11 cellular contexts compared by ENCODE assay signal in genomic region chr4:169059294-169060201, GRCh38. TPM values are rescaled to one million over a fixed set of nuclear protein-coding genes. Genes with fewer than 3 reads are reported as not detected.
DNase-seq lines count a peak whose midpoint lies in the region; TF ChIP-seq lines count a peak whose summit lies in the region.
"Had no signal": no experiment of that assay in that cellular context is flagged by ENCODE, and none has a peak within 500 bp of the region (broad histone marks: within the 10 kb centered on the region; RNA-seq: fewer than 3 reads in every experiment).

No MANE protein-coding gene starts in this region.

- H3K36me3 ChIP-seq in Caco-2 (ENCODE audit: control insufficient read depth, insufficient read depth, low read length): no peaks in the 10 kb centered on the region
- H3K36me3 ChIP-seq: HAP-1, pancreas had no signal

- BruUV-seq in Caco-2 (replicated peaks; lab: Mats Ljungman, UMichigan): no TSS peak

- POLR2A ChIA-PET in Caco-2 (lab: Charles Lee): no interaction called here
- POLR2A ChIA-PET in activated CD4-positive, alpha-beta memory T cell treated with anti-CD3 and anti-CD28 coated beads, Interleukin-2, amount 10 ng/mL, durations not matched to agents 7 days and 5 days (lab: Charles Lee): no interaction called here

- CTCF ChIA-PET in Caco-2 (lab: Charles Lee): no interaction called here
- CTCF ChIA-PET in activated CD4-positive, alpha-beta memory T cell treated with anti-CD3 and anti-CD28 coated beads, Interleukin-2, amount 10 ng/mL, durations not matched to agents 7 days and 5 days (lab: Charles Lee): no interaction called here

- peak; percentile 48 for DNase-seq in EH (ENCODE audit: low read depth)
- no peak for DNase-seq in coronary artery (ENCODE audit: low spot score)
- peak; percentile 20 for DNase-seq in inferior parietal cortex (ENCODE audit: extremely low spot score)
- DNase-seq in H4 (ENCODE audit: low spot score): no peak
- DNase-seq in Caco-2: no peak
- DNase-seq in NCI-H2196 (lab: John Stamatoyannopoulos, UW; ENCODE audit: unreplicated experiment): no peak
- DNase-seq in activated CD4-positive, alpha-beta memory T cell treated with anti-CD3 and anti-CD28 coated beads, Interleukin-2, amount 10 ng/mL, durations not matched to agents 7 days and 5 days: no peak
- DNase-seq: NCI-H446 treated with DMSO at 0.1 percent for 48 hours, pancreas had no signal

- peaks cover 1% of the 10 kb centered on the region for H3K4me1 Mint-ChIP-seq in Caco-2 (ENCODE audit: low read depth, unreplicated experiment)
- H3K4me1 Mint-ChIP-seq in activated CD4-positive, alpha-beta memory T cell treated with anti-CD3 and anti-CD28 coated beads, Interleukin-2, amount 10 ng/mL, durations not matched to agents 7 days and 5 days: no peaks in the 10 kb centered on the region

- no peaks in the 10 kb centered on the region for H3K9me3 Mint-ChIP-seq in Caco-2 (ENCODE audit: unreplicated experiment)
- no peaks in the 10 kb centered on the region for H3K9me3 Mint-ChIP-seq in activated CD4-positive, alpha-beta memory T cell treated with anti-CD3 and anti-CD28 coated beads, Interleukin-2, amount 10 ng/mL, durations not matched to agents 7 days and 5 days

- intact Hi-C loops in Caco-2 (cut with micrococcal nuclease; ENCODE audit: unreplicated experiment): no loop called here

- H3K36me3 Mint-ChIP-seq in Caco-2 (ENCODE audit: insufficient read depth, unreplicated experiment): no peaks in the 10 kb centered on the region
- H3K36me3 Mint-ChIP-seq in activated CD4-positive, alpha-beta memory T cell treated with anti-CD3 and anti-CD28 coated beads, Interleukin-2, amount 10 ng/mL, durations not matched to agents 7 days and 5 days (ENCODE audit: low read depth): no peaks in the 10 kb centered on the region

- no peaks in the 10 kb centered on the region for H3K9me3 ChIP-seq in Caco-2
- H3K9me3 ChIP-seq: HAP-1, pancreas had no signal

- TF ChIP-seq CTCF in coronary artery (IDR thresholded peaks at IDR 0.05) (no peak), Caco-2 (IDR thresholded peaks at IDR 0.05; ENCODE audit: insufficient read depth in 1 of 2, low read depth in 1 of 2, low read length in 1 of 2, severe bottlenecking in 1 of 2, unreplicated experiment in 1 of 2) (no peak)

- no peaks in the 10 kb centered on the region for H3K27me3 Mint-ChIP-seq in Caco-2 (ENCODE audit: insufficient read depth, unreplicated experiment)
- peaks cover 5% of the 10 kb centered on the region for H3K27me3 Mint-ChIP-seq in activated CD4-positive, alpha-beta memory T cell treated with anti-CD3 and anti-CD28 coated beads, Interleukin-2, amount 10 ng/mL, durations not matched to agents 7 days and 5 days

- H3K4me3 ChIP-seq in coronary artery (peak overlapping the region; percentile 22), skin epidermis (peak overlapping the region in 1 of 7 experiments; percentile 8), Caco-2 (ENCODE audit: low read depth, low read length) (no peak overlapping the region)
- H3K4me3 ChIP-seq: HAP-1, pancreas had no signal

- H3K4me3 Mint-ChIP-seq in Caco-2 (ENCODE audit: unreplicated experiment): no peak overlapping the region
- H3K4me3 Mint-ChIP-seq in activated CD4-positive, alpha-beta memory T cell treated with anti-CD3 and anti-CD28 coated beads, Interleukin-2, amount 10 ng/mL, durations not matched to agents 7 days and 5 days: no peak overlapping the region

- H3K27ac Mint-ChIP-seq in Caco-2 (ENCODE audit: unreplicated experiment): no peak overlapping the region
- H3K27ac Mint-ChIP-seq in activated CD4-positive, alpha-beta memory T cell treated with anti-CD3 and anti-CD28 coated beads, Interleukin-2, amount 10 ng/mL, durations not matched to agents 7 days and 5 days: no peak overlapping the region

- no peaks in the 10 kb centered on the region for H3K27me3 ChIP-seq in Caco-2 (replicated peaks; ENCODE audit: control insufficient read depth, insufficient read depth, low read length)
- H3K27me3 ChIP-seq: pancreas had no signal

- no peaks in the 10 kb centered on the region for H3K4me1 ChIP-seq in Caco-2
- H3K4me1 ChIP-seq: HAP-1 had no signal

- H3K27ac ChIP-seq in coronary artery (peak overlapping the region; percentile 28 to 72), skin epidermis (peak overlapping the region in 17 of 21 experiments; percentile 19 to 89 (median 75))
- H3K27ac ChIP-seq: pancreas had no signal

RNA-seq across cellular contexts. Expression of gene CBR4, which starts 49.5 kb away (rescaled TPM):
- total RNA-seq in H4 (2014; rRNA removed; shearing (Covaris generic)): 7.5 and 10.7 TPM in 2 replicates
- 21.4 and 22.5 TPM in 2 replicates for total RNA-seq in Caco-2 (2022)
- 10 to 100 TPM; 12.7 to 14.7 TPM for total RNA-seq in activated CD4-positive, alpha-beta memory T cell treated with anti-CD3 and anti-CD28 coated beads, Interleukin-2, amount 10 ng/mL, durations not matched to agents 7 days and 5 days

Comparison
In these comparisons a context has a peak if more than half of its experiments do, and no peak if none do; other contexts are left out.
1. DNase-seq: peak in EH (single experiment) and inferior parietal cortex (single experiment); none in coronary artery (single experiment), H4 (single experiment), Caco-2 (0 of 2), NCI-H2196 (single experiment) and activated CD4-positive, alpha-beta memory T cell treated with anti-CD3 and anti-CD28 coated beads, Interleukin-2, amount 10 ng/mL, durations not matched to agents 7 days and 5 days (single experiment).